In the genomic region with DNA sequence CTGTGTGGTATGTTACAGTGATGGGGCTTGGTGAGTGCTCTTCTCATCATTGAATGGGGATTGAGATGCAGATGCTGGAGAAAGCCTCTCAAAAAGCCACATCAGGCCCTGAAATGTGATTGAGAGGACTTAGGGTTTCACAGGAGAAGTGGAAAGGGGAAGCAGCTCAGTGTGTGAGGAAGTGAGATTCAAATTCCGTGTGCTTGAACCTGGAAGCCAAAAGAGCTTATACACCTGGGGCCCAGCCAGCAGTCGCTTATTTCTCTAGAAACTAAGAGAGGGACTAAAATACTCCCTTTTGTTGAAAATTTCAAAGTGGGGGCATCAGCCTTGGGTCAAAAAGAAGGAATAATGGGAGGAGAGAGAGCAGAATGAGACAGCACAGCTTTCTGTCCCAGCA, we compare ENCODE assay signal across 10 cellular contexts. TPM values are rescaled to one million over a fixed set of nuclear protein-coding genes. Genes with fewer than 3 reads are reported as not detected.
DNase-seq lines count a peak whose midpoint lies in the region; ATAC-seq and TF ChIP-seq lines count a peak whose summit lies in the region.
"Had no signal": no experiment of that assay in that cellular context is flagged by ENCODE, and none has a peak within 500 bp of the region (broad histone marks: within the 10 kb centered on the region; RNA-seq: fewer than 3 reads in every experiment).

No MANE protein-coding gene starts in this region.

- POLR2A ChIA-PET in RWPE1 (lab: Yijun Ruan, JAX; ENCODE audit: low non-redundant PET), result no interaction called here

- TF ChIP-seq POLR2A in body of pancreas (IDR thresholded peaks at IDR 0.05), result no peak

- no peak for ATAC-seq in DND-41 (ENCODE audit: insufficient read depth, low read depth)
- ATAC-seq in GM19463 (IDR thresholded peaks at IDR 0.05; ENCODE audit: unreplicated experiment), result peak; percentile 48
- ATAC-seq in HG03196 (IDR thresholded peaks at IDR 0.05; ENCODE audit: unreplicated experiment), result peak; percentile 40
- no peak for ATAC-seq in activated T-helper 17 cell treated with anti-CD3 and anti-CD28 coated beads, Interleukin-2, amount 50 U/mL, for 72 hours (replicated peaks)
- no peak for ATAC-seq in body of pancreas

- 49 to 54% methylated on average over 2 of the region's 2 CpGs for WGBS in body of pancreas, 2 donors

- peak overlapping the region; percentile 76 for H3K4me3 Mint-ChIP-seq in activated T-helper 17 cell treated with anti-CD3 and anti-CD28 coated beads, Interleukin-2, amount 50 U/mL, for 72 hours

- no peak for TF ChIP-seq CTCF in DND-41 (IDR thresholded peaks at IDR 0.05; ENCODE audit: borderline replicate concordance, extremely low read depth, low read length, poor library complexity, severe bottlenecking)
- no peak for TF ChIP-seq CTCF in RWPE1 (conservative IDR thresholded peaks at IDR 0.05; ENCODE audit: low read depth)
- no peak for TF ChIP-seq CTCF in body of pancreas (IDR thresholded peaks at IDR 0.05)

- intact Hi-C loops in head of caudate nucleus (cut with DNase I) (no loop called here), body of pancreas (cut with DNase I) (no loop called here)

- H2AFZ ChIP-seq in DND-41 (ENCODE audit: low read depth, low read length), result no peak overlapping the region

- peak overlapping the region; percentile 95 for H3K27ac Mint-ChIP-seq in activated T-helper 17 cell treated with anti-CD3 and anti-CD28 coated beads, Interleukin-2, amount 50 U/mL, for 72 hours

- no peaks in the 10 kb centered on the region for H3K9me3 Mint-ChIP-seq in activated T-helper 17 cell treated with anti-CD3 and anti-CD28 coated beads, Interleukin-2, amount 50 U/mL, for 72 hours

- H3K79me2 ChIP-seq in DND-41 (ENCODE audit: insufficient read depth, low read length), result no peaks in the 10 kb centered on the region

- H3K36me3 ChIP-seq in DND-41 (ENCODE audit: insufficient read depth, low read length) (no peaks in the 10 kb centered on the region), body of pancreas (replicated peaks in 1 of 2; ENCODE audit: insufficient read depth in 1 of 2, low read depth in 2 of 2) (no peaks in the 10 kb centered on the region)

- H3K4me3 ChIP-seq in DND-41 (ENCODE audit: low read depth in 1 of 2, low read length in 2 of 2) (peak overlapping the region in 1 of 2 experiments; percentile 48; a peak in 2 of 4 replicates), body of pancreas (no peak overlapping the region)

- H3K4me2 ChIP-seq in DND-41 (ENCODE audit: insufficient read depth, low read length), result peak overlapping the region; percentile 62

- CTCF ChIA-PET in RWPE1 (lab: Yijun Ruan, JAX), result no interaction called here

- peaks cover 5% of the 10 kb centered on the region for H3K36me3 Mint-ChIP-seq in activated T-helper 17 cell treated with anti-CD3 and anti-CD28 coated beads, Interleukin-2, amount 50 U/mL, for 72 hours (ENCODE audit: low read depth)

- H3K9ac ChIP-seq in DND-41 (ENCODE audit: low read depth, low read length), result no peak overlapping the region

- H3K27ac ChIP-seq in DND-41 (ENCODE audit: low read length) (no peak overlapping the region), RWPE1 (no peak overlapping the region), body of pancreas (no peak overlapping the region)

- no peaks in the 10 kb centered on the region for H3K27me3 Mint-ChIP-seq in activated T-helper 17 cell treated with anti-CD3 and anti-CD28 coated beads, Interleukin-2, amount 50 U/mL, for 72 hours

- DNase-seq in DND-41, result no peak
- DNase-seq in head of caudate nucleus, result no peak
- no peak for DNase-seq in NCI-H2107 (lab: John Stamatoyannopoulos, UW)
- no peak for DNase-seq in RWPE1 (ENCODE audit: low spot score)
- DNase-seq in body of pancreas, result no peak
- DNase-seq: DMS79, NCI-H2171 had no signal

- peaks cover 27% of the 10 kb centered on the region for H3K4me1 ChIP-seq in DND-41 (ENCODE audit: insufficient read depth, low read length)
- H3K4me1 ChIP-seq in body of pancreas, result no peaks in the 10 kb centered on the region

- H3K4me1 Mint-ChIP-seq in activated T-helper 17 cell treated with anti-CD3 and anti-CD28 coated beads, Interleukin-2, amount 50 U/mL, for 72 hours, result peaks cover 27% of the 10 kb centered on the region

- peaks cover 4% of the 10 kb centered on the region for H3K27me3 ChIP-seq in DND-41 (ENCODE audit: insufficient read depth, low read length, poor library complexity)
- no peaks in the 10 kb centered on the region for H3K27me3 ChIP-seq in body of pancreas

- H3K9me3 ChIP-seq in DND-41 (ENCODE audit: insufficient read depth, low read length, severe bottlenecking) (no peaks in the 10 kb centered on the region), body of pancreas (no peaks in the 10 kb centered on the region)

- H4K20me1 ChIP-seq in DND-41 (ENCODE audit: insufficient read depth, low read length), result no peaks in the 10 kb centered on the region

RNA-seq across cellular contexts. Expression of gene GZMB, which starts 39.1 kb away (rescaled TPM):
- total RNA-seq in activated T-helper 17 cell treated with anti-CD3 and anti-CD28 coated beads, Interleukin-2, amount 50 U/mL, for 72 hours, result 1,000 to 10,000 TPM; 1,048 to 1,422 TPM
- total RNA-seq in body of pancreas, result not detected

Comparison
In these comparisons a context has a peak if more than half of its experiments do, and no peak if none do; other contexts are left out.
1. ATAC-seq: peak in GM19463 (single experiment) and HG03196 (single experiment); none in DND-41 (single experiment), activated T-helper 17 cell treated with anti-CD3 and anti-CD28 coated beads, Interleukin-2, amount 50 U/mL, for 72 hours (single experiment) and body of pancreas (single experiment).
2. RNA of gene GZMB, which starts 39.1 kb away (total RNA-seq): 1,048 to 1,422 TPM in activated T-helper 17 cell treated with anti-CD3 and anti-CD28 coated beads, Interleukin-2, amount 50 U/mL, for 72 hours; not detected in body of pancreas; every median in the first group is over 1,000 times any median in the second.